Comparison of ENCODE assay signal across 11 cellular contexts in genomic region chr9:113215142-113215541, GRCh38. TPM values are rescaled to one million over a fixed set of nuclear protein-coding genes. Genes with fewer than 3 reads are reported as not detected.
DNase-seq lines count a peak whose midpoint lies in the region.
"Had no signal": no experiment of that assay in that cellular context is flagged by ENCODE, and none has a peak within 500 bp of the region (broad histone marks: within the 10 kb centered on the region; RNA-seq: fewer than 3 reads in every experiment).

No MANE protein-coding gene starts in this region.

- no peak overlapping the region for H4K8ac ChIP-seq in mesenchymal stem cell (ENCODE audit: low read length)

- no peak overlapping the region for H2BK5ac ChIP-seq in mesenchymal stem cell (ENCODE audit: low read depth, low read length, poor library complexity, severe bottlenecking)

- no peak overlapping the region for H2BK15ac ChIP-seq in mesenchymal stem cell (ENCODE audit: low read depth, poor library complexity, severe bottlenecking)

- no peak overlapping the region for H3K4me2 ChIP-seq in mesenchymal stem cell (ENCODE audit: low read length, poor library complexity, severe bottlenecking)

- 67% methylated on average over 1 of the region's 3 CpGs for WGBS in mesenchymal stem cell

- no peak overlapping the region for H3K23ac ChIP-seq in mesenchymal stem cell (ENCODE audit: low read length in 2 of 2)

- H3K27ac ChIP-seq in mesenchymal stem cell (ENCODE audit: low read length, poor library complexity, severe bottlenecking) = no peak overlapping the region
- H3K27ac ChIP-seq: thyroid gland had no signal

- no peak overlapping the region for H4K91ac ChIP-seq in mesenchymal stem cell (ENCODE audit: low read length)

- H3K9ac ChIP-seq in mesenchymal stem cell (ENCODE audit: low read length) = no peak overlapping the region

- peaks cover 5 to 18% of the 10 kb centered on the region in 2 experiments for H3K36me3 ChIP-seq in mesenchymal stem cell (ENCODE audit: control insufficient read depth in 1 of 2, insufficient read depth in 2 of 2, low read depth in 1 of 2, low read length in 2 of 2)

- H3K79me1 ChIP-seq in mesenchymal stem cell (replicated peaks; ENCODE audit: low read length, poor library complexity, severe bottlenecking) = peaks cover 31% of the 10 kb centered on the region

- no peak overlapping the region for H3K4me3 ChIP-seq in mesenchymal stem cell (ENCODE audit: insufficient read depth in 1 of 2, low read depth in 1 of 2, low read length in 2 of 2)
- H3K4me3 ChIP-seq: thyroid gland had no signal

- H3K4ac ChIP-seq in mesenchymal stem cell (ENCODE audit: low read depth in 1 of 2, low read length in 2 of 2) = no peak overlapping the region

- H2BK12ac ChIP-seq in mesenchymal stem cell (ENCODE audit: low read length in 2 of 2) = no peak overlapping the region

- no peak overlapping the region for H3K18ac ChIP-seq in mesenchymal stem cell (ENCODE audit: low read depth in 1 of 2, low read length in 2 of 2)

- no peaks in the 10 kb centered on the region for H3K4me1 ChIP-seq in mesenchymal stem cell (ENCODE audit: control insufficient read depth, insufficient read depth, low read depth, low read length)

- no peak overlapping the region for H2BK120ac ChIP-seq in mesenchymal stem cell (ENCODE audit: low read depth, low read length)

- H2AFZ ChIP-seq in mesenchymal stem cell (ENCODE audit: low read depth, low read length) = no peak overlapping the region

- no peak overlapping the region for H3K14ac ChIP-seq in mesenchymal stem cell (ENCODE audit: low read length in 2 of 2)

- no peak overlapping the region for H2AK5ac ChIP-seq in mesenchymal stem cell (ENCODE audit: low read length, severe bottlenecking)

- DNase-seq in NCI-H1417 (lab: John Stamatoyannopoulos, UW) (peak in 2 of 3 experiments; percentile 3 to 60), NCI-H1417 treated with DMSO at 0.1 percent for 48 hours (lab: John Stamatoyannopoulos, UW) (no peak), LoVo (ENCODE audit: low spot score) (peak; percentile 27), astrocyte of the hippocampus (ENCODE audit: low read depth, low spot score) (peak; percentile 18), mesenchymal stem cell (peak; percentile 72), SIG-M5 treated with dmso at 0.1 percent for 504 hours (lab: John Stamatoyannopoulos, UW; ENCODE audit: unreplicated experiment) (no peak), SHP77 (lab: John Stamatoyannopoulos, UW) (no peak)
- no peak for DNase-seq in stimulated activated CD4-positive, alpha-beta T cell treated with anti-CD3 and anti-CD28 coated beads, Interleukin-4, amount 100 ng/mL, for 1 hour
- DNase-seq: activated CD4-positive, alpha-beta T cell treated with anti-CD3 and anti-CD28 coated beads, Interleukin-2, amount 10 ng/mL, durations not matched to agents 7 days and 5 days; caudate nucleus; thyroid gland had no signal

- no peaks in the 10 kb centered on the region for H3K9me3 ChIP-seq in mesenchymal stem cell (ENCODE audit: control insufficient read depth, low read length)
- H3K9me3 ChIP-seq: thyroid gland had no signal

- no peaks in the 10 kb centered on the region for H3K27me3 ChIP-seq in mesenchymal stem cell (ENCODE audit: control insufficient read depth in 1 of 2, insufficient read depth in 1 of 2, low read length in 2 of 2)
- H3K27me3 ChIP-seq: thyroid gland had no signal

RNA-seq across cellular contexts. Expression of gene FKBP15, which starts 5.9 kb away (rescaled TPM):
- polyA plus RNA-seq in mesenchymal stem cell (2013, experiment 1 of 2) = 20.0 TPM
- polyA plus RNA-seq in mesenchymal stem cell (2013, experiment 2 of 2) = 18.3 TPM

RNA-seq across cellular contexts. Expression of gene SLC31A1, which starts 6.2 kb away (rescaled TPM):
- 73.5 TPM for polyA plus RNA-seq in mesenchymal stem cell (2013, experiment 1 of 2)
- polyA plus RNA-seq in mesenchymal stem cell (2013, experiment 2 of 2) = 76.5 TPM

Comparison
In these comparisons a context has a peak if more than half of its experiments do, and no peak if none do; other contexts are left out.
1. DNase-seq: peak in NCI-H1417 (2 of 3), LoVo (single experiment), astrocyte of the hippocampus (single experiment) and mesenchymal stem cell (single experiment); none in NCI-H1417 treated with DMSO at 0.1 percent for 48 hours (single experiment), stimulated activated CD4-positive, alpha-beta T cell treated with anti-CD3 and anti-CD28 coated beads, Interleukin-4, amount 100 ng/mL, for 1 hour (single experiment), SIG-M5 treated with dmso at 0.1 percent for 504 hours (single experiment) and SHP77 (0 of 2).